16 cellular contexts compared by ENCODE assay signal in the genomic region with DNA sequence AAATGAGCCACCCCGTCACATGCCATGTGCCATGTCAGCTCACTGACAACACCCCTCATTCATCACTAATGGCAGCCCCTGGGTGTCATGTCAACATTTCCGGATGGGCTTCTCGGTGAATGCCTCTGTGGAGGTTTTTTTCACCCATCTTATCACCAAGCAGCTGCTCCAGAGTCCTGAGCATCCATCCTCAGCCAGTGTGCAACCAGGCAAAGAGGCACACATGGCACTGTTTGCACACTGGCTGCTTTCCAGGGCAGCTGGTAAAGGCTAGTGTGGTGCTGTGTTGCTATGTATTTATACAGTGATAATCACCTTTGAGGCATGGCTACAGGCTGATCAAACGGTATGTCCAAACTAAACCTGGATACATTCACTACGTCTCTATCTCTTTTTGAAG.
A peak's percentile ranks its signal among the peaks of the same experiment; 100 is the strongest.
DNase-seq lines count a peak whose midpoint lies in the region; ATAC-seq lines count a peak whose summit lies in the region.
"Had no signal": no experiment of that assay in that cellular context is flagged by ENCODE, and none has a peak within 500 bp of the region (broad histone marks: within the 10 kb centered on the region; RNA-seq: fewer than 3 reads in every experiment).

No MANE protein-coding gene starts in this region.

- H3K4me1 Mint-ChIP-seq in activated CD4-positive, alpha-beta T cell treated with anti-CD3 and anti-CD28 coated beads, Interleukin-2, amount 10 ng/mL, durations not matched to agents 7 days and 5 days = no peaks in the 10 kb centered on the region
- H3K4me1 Mint-ChIP-seq in activated naive CD4-positive, alpha-beta T cell treated with anti-CD3 and anti-CD28 coated beads, Interleukin-2, amount 10 ng/mL, durations not matched to agents 7 days and 5 days = no peaks in the 10 kb centered on the region
- H3K4me1 Mint-ChIP-seq: H9 had no signal

- H3K4me3 Mint-ChIP-seq in activated CD4-positive, alpha-beta T cell treated with anti-CD3 and anti-CD28 coated beads, Interleukin-2, amount 10 ng/mL, durations not matched to agents 7 days and 5 days = no peak overlapping the region
- H3K4me3 Mint-ChIP-seq in activated naive CD4-positive, alpha-beta T cell treated with anti-CD3 and anti-CD28 coated beads, Interleukin-2, amount 10 ng/mL, durations not matched to agents 7 days and 5 days = no peak overlapping the region
- H3K4me3 Mint-ChIP-seq: H9 had no signal

- CTCF ChIA-PET in activated CD4-positive, alpha-beta T cell treated with anti-CD3 and anti-CD28 coated beads, Interleukin-2, amount 10 ng/mL, durations not matched to agents 7 days and 5 days (lab: Charles Lee) = no interaction called here
- CTCF ChIA-PET in activated naive CD4-positive, alpha-beta T cell treated with anti-CD3 and anti-CD28 coated beads, Interleukin-2, amount 10 ng/mL, durations not matched to agents 7 days and 5 days (lab: Charles Lee) = no interaction called here

- DNase-seq in COR-L47 (lab: John Stamatoyannopoulos, UW) (peak; percentile 94), NCI-H1092 treated with DMSO at 0.1 percent for 48 hours (lab: John Stamatoyannopoulos, UW) (peak; percentile 87), NCI-H510A (lab: John Stamatoyannopoulos, UW) (peak; percentile 28), iPS-NIHi11 (ENCODE audit: low spot score) (peak; percentile 25), cortex of kidney (lab: John Stamatoyannopoulos, UW) (no peak)
- DNase-seq in activated CD4-positive, alpha-beta T cell treated with anti-CD3 and anti-CD28 coated beads, Interleukin-2, amount 10 ng/mL, durations not matched to agents 7 days and 5 days = no peak
- no peak for DNase-seq in activated naive CD4-positive, alpha-beta T cell treated with anti-CD3 and anti-CD28 coated beads, Interleukin-2, amount 10 ng/mL, durations not matched to agents 7 days and 5 days
- DNase-seq: activated CD8-positive, alpha-beta memory T cell treated with anti-CD3 and anti-CD28 coated beads for 24 hours; activated effector memory CD4-positive, alpha-beta T cell treated with anti-CD3 and anti-CD28 coated beads, Interleukin-2, amount 50 U/mL, for 16 hours; Calu3; erythroblast; H9; kidney; MV-4-11; stimulated activated naive CD4-positive, alpha-beta T cell treated with Interleukin-2 at 50 U/mL for 16 hours had no signal

- POLR2A ChIA-PET in activated CD4-positive, alpha-beta T cell treated with anti-CD3 and anti-CD28 coated beads, Interleukin-2, amount 10 ng/mL, durations not matched to agents 7 days and 5 days (lab: Charles Lee) = no interaction called here

- no peak for ATAC-seq in GM18517 (IDR thresholded peaks at IDR 0.05; ENCODE audit: unreplicated experiment)

- H3K9me3 Mint-ChIP-seq in activated CD4-positive, alpha-beta T cell treated with anti-CD3 and anti-CD28 coated beads, Interleukin-2, amount 10 ng/mL, durations not matched to agents 7 days and 5 days = no peaks in the 10 kb centered on the region
- H3K9me3 Mint-ChIP-seq in activated naive CD4-positive, alpha-beta T cell treated with anti-CD3 and anti-CD28 coated beads, Interleukin-2, amount 10 ng/mL, durations not matched to agents 7 days and 5 days = no peaks in the 10 kb centered on the region
- H3K9me3 Mint-ChIP-seq: H9 had no signal

- no peaks in the 10 kb centered on the region for H3K27me3 Mint-ChIP-seq in activated CD4-positive, alpha-beta T cell treated with anti-CD3 and anti-CD28 coated beads, Interleukin-2, amount 10 ng/mL, durations not matched to agents 7 days and 5 days
- H3K27me3 Mint-ChIP-seq in activated naive CD4-positive, alpha-beta T cell treated with anti-CD3 and anti-CD28 coated beads, Interleukin-2, amount 10 ng/mL, durations not matched to agents 7 days and 5 days = peaks cover 7% of the 10 kb centered on the region

- H3K27ac Mint-ChIP-seq in activated CD4-positive, alpha-beta T cell treated with anti-CD3 and anti-CD28 coated beads, Interleukin-2, amount 10 ng/mL, durations not matched to agents 7 days and 5 days = no peak overlapping the region
- H3K27ac Mint-ChIP-seq in activated naive CD4-positive, alpha-beta T cell treated with anti-CD3 and anti-CD28 coated beads, Interleukin-2, amount 10 ng/mL, durations not matched to agents 7 days and 5 days = no peak overlapping the region
- H3K27ac Mint-ChIP-seq: H9 had no signal

- H3K36me3 Mint-ChIP-seq in activated CD4-positive, alpha-beta T cell treated with anti-CD3 and anti-CD28 coated beads, Interleukin-2, amount 10 ng/mL, durations not matched to agents 7 days and 5 days (ENCODE audit: low read depth) = no peaks in the 10 kb centered on the region
- no peaks in the 10 kb centered on the region for H3K36me3 Mint-ChIP-seq in activated naive CD4-positive, alpha-beta T cell treated with anti-CD3 and anti-CD28 coated beads, Interleukin-2, amount 10 ng/mL, durations not matched to agents 7 days and 5 days

Comparison
In these comparisons a context has a peak if more than half of its experiments do, and no peak if none do; other contexts are left out.
1. DNase-seq: peak in COR-L47 (single experiment), NCI-H1092 treated with DMSO at 0.1 percent for 48 hours (single experiment), NCI-H510A (single experiment) and iPS-NIHi11 (single experiment); none in activated CD4-positive, alpha-beta T cell treated with anti-CD3 and anti-CD28 coated beads, Interleukin-2, amount 10 ng/mL, durations not matched to agents 7 days and 5 days (single experiment), cortex of kidney (single experiment) and activated naive CD4-positive, alpha-beta T cell treated with anti-CD3 and anti-CD28 coated beads, Interleukin-2, amount 10 ng/mL, durations not matched to agents 7 days and 5 days (single experiment).